ENCODE assay signal across 25 cellular contexts in genomic region chr18:31578126-31578525, GRCh38. TPM values are rescaled to one million over a fixed set of nuclear protein-coding genes. Genes with fewer than 3 reads are reported as not detected.
DNase-seq lines count a peak whose midpoint lies in the region; FAIRE-seq and TF ChIP-seq lines count a peak whose summit lies in the region.
"Had no signal": no experiment of that assay in that cellular context is flagged by ENCODE, and none has a peak within 500 bp of the region (broad histone marks: within the 10 kb centered on the region; RNA-seq: fewer than 3 reads in every experiment).

No MANE protein-coding gene starts in this region.

- no peak overlapping the region for H2AK5ac ChIP-seq in H1 (ENCODE audit: low read depth, low read length)

- H2BK5ac ChIP-seq in H1 (ENCODE audit: low read depth, low read length): no peak overlapping the region

- no peak overlapping the region for H3K27ac ChIP-seq in H1 (ENCODE audit: low read depth, low read length)
- no peak overlapping the region for H3K27ac ChIP-seq in osteoblast (ENCODE audit: low read depth, low read length)
- H3K27ac ChIP-seq in neural progenitor cell: no peak overlapping the region
- H3K27ac ChIP-seq: A549; BLaER1 treated with 17β-estradiol and CSF1 and Interleukin-3, amounts not matched to agents 10 nM and 100 nM; GM23248 had no signal

- no peak overlapping the region for H2BK120ac ChIP-seq in H1 (replicated peaks; ENCODE audit: low read depth, low read length)

- no peaks in the 10 kb centered on the region for H3K9me3 Mint-ChIP-seq in neural progenitor cell
- H3K9me3 Mint-ChIP-seq: CD4-positive, alpha-beta T cell; CD8-positive, alpha-beta memory T cell; H9 had no signal

- WGBS in H1 (ENCODE audit: extremely low coverage in 1 of 2, insufficient coverage in 1 of 2, insufficient read length in 1 of 2, insufficient replicate concordance in 2 of 2, low coverage in 1 of 2, low lambda C conversion rate in 2 of 2, missing lambda C conversion rate in 1 of 2), 2 experiments: 93% methylated on average over 4 of the region's 4 CpGs; no CpG with 5 or more reads in 1 of the 2 experiments

- no peak overlapping the region for H3K56ac ChIP-seq in H1 (replicated peaks; ENCODE audit: insufficient read length, low read depth, low read length)

- H3K4ac ChIP-seq in H1 (replicated peaks; ENCODE audit: insufficient read length, low read depth, low read length): no peak overlapping the region

- CTCF ChIA-PET in H1 (lab: Charles Lee; ENCODE audit: partially characterized antibody): interaction anchor here (1.0 kb wide), 1 partner anchor 22 kb away, joined by 3 read pairs; no protein-coding TSS in a partner anchor

- no peak overlapping the region for H4K91ac ChIP-seq in H1 (replicated peaks; ENCODE audit: insufficient read length, low read length)

- no peak overlapping the region for H3K4me3 Mint-ChIP-seq in neural progenitor cell
- H3K4me3 Mint-ChIP-seq: CD14-positive monocyte; CD4-positive, alpha-beta T cell; CD8-positive, alpha-beta memory T cell; H9 had no signal

- H3F3A ChIP-seq in neural progenitor cell (ENCODE audit: low read depth): no peaks in the 10 kb centered on the region

- no peaks in the 10 kb centered on the region for H3K79me1 ChIP-seq in H1 (ENCODE audit: low read depth, low read length)

- H3K23ac ChIP-seq in H1 (ENCODE audit: insufficient read length): no peak overlapping the region

- H3K4me2 ChIP-seq in H1 (ENCODE audit: insufficient read depth in 1 of 2, low read depth in 2 of 2, low read length in 2 of 2) (no peak overlapping the region), osteoblast (ENCODE audit: insufficient read depth, low read length) (no peak overlapping the region), neural progenitor cell (no peak overlapping the region)
- H3K4me2 ChIP-seq: A549; BLaER1 treated with 17β-estradiol and CSF1 and Interleukin-3, amounts not matched to agents 10 nM and 100 nM had no signal

- no peak overlapping the region for H2BK20ac ChIP-seq in H1 (ENCODE audit: low read length)

- H4K8ac ChIP-seq in H1 (ENCODE audit: extremely low read depth, insufficient read depth, low read length): no peak overlapping the region

- no peak overlapping the region for H3K9ac ChIP-seq in H1 (replicated peaks in 1 of 4; ENCODE audit: extremely low read depth in 1 of 4, low read depth in 3 of 4, low read length in 3 of 4)
- H3K9ac ChIP-seq in neural progenitor cell: no peak overlapping the region
- H3K9ac ChIP-seq: BLaER1 treated with 17β-estradiol and CSF1 and Interleukin-3, amounts not matched to agents 10 nM and 100 nM; GM23248 had no signal

- no peak for TF ChIP-seq POLR2A in GM12892 (IDR thresholded peaks at IDR 0.05; ENCODE audit: low read depth, low read length)
- no peak for TF ChIP-seq POLR2A in H1 (IDR thresholded peaks at IDR 0.05; ENCODE audit: control extremely low read depth in 1 of 2, low read depth in 2 of 2, low read length in 2 of 2)

- no peak overlapping the region for H4K5ac ChIP-seq in H1 (ENCODE audit: insufficient read length, low read depth, low read length)

- H2BK12ac ChIP-seq in H1 (ENCODE audit: low read depth, low read length): no peak overlapping the region

- FAIRE-seq in GM12892 (lab: Jason Lieb, UNC) (peak; percentile 9), H1 (lab: Jason Lieb, UNC) (no peak)
- FAIRE-seq: A549, D721Med, GM12878 had no signal

- H3K27me3 ChIP-seq in H1 (replicated peaks in 1 of 4; ENCODE audit: control insufficient read depth in 3 of 4, extremely low read depth in 1 of 4, insufficient read depth in 3 of 4, low read length in 3 of 4) (no peaks in the 10 kb centered on the region), osteoblast (ENCODE audit: insufficient read depth, low read length) (no peaks in the 10 kb centered on the region), neural progenitor cell (no peaks in the 10 kb centered on the region)
- H3K27me3 ChIP-seq: BE2C; BLaER1 treated with 17β-estradiol and CSF1 and Interleukin-3, amounts not matched to agents 10 nM and 100 nM had no signal

- H3K4me3 ChIP-seq in H1 (ENCODE audit: extremely low read depth in 1 of 4, insufficient read depth in 2 of 4, low read depth in 3 of 4, low read length in 4 of 4): no peak overlapping the region
- no peak overlapping the region for H3K4me3 ChIP-seq in osteoblast (ENCODE audit: insufficient read depth, low read length)
- H3K4me3 ChIP-seq in neural progenitor cell: no peak overlapping the region
- H3K4me3 ChIP-seq: A549; BLaER1 treated with 17β-estradiol and CSF1 and Interleukin-3, amounts not matched to agents 10 nM and 100 nM; GM12878; GM23248 had no signal

- no peaks in the 10 kb centered on the region for H3K36me3 Mint-ChIP-seq in neural progenitor cell
- H3K36me3 Mint-ChIP-seq: CD14-positive monocyte; CD8-positive, alpha-beta memory T cell had no signal

- POLR2A ChIA-PET in H1 (lab: Charles Lee; ENCODE audit: partially characterized antibody): no interaction called here

- no peaks in the 10 kb centered on the region for H3K9me3 ChIP-seq in H1 (ENCODE audit: insufficient read depth in 2 of 2, low read depth in 1 of 2, low read length in 1 of 2)
- H3K9me3 ChIP-seq in osteoblast (ENCODE audit: low read depth, low read length): no peaks in the 10 kb centered on the region
- no peaks in the 10 kb centered on the region for H3K9me3 ChIP-seq in neural progenitor cell (ENCODE audit: low read depth)
- H3K9me3 ChIP-seq: A549, BE2C had no signal

- H3K4me1 Mint-ChIP-seq in neural progenitor cell: peaks cover 1% of the 10 kb centered on the region
- H3K4me1 Mint-ChIP-seq: CD14-positive monocyte; CD8-positive, alpha-beta memory T cell; H9 had no signal

- H2AFZ ChIP-seq in H1 (ENCODE audit: low read length): peak overlapping the region; percentile 0; the same call in 1 of the 2 replicates
- H2AFZ ChIP-seq in osteoblast (ENCODE audit: low read length): no peak overlapping the region
- H2AFZ ChIP-seq in neural progenitor cell (replicated peaks): no peak overlapping the region
- H2AFZ ChIP-seq: GM23248 had no signal

- H3K4me1 ChIP-seq in H1 (replicated peaks in 1 of 4; ENCODE audit: control insufficient read depth in 3 of 4, insufficient read depth in 4 of 4, low read length in 3 of 4) (no peaks in the 10 kb centered on the region), osteoblast (ENCODE audit: insufficient read depth, low read length) (no peaks in the 10 kb centered on the region), neural progenitor cell (no peaks in the 10 kb centered on the region)
- H3K4me1 ChIP-seq: A549, BE2C had no signal

- no peak for TF ChIP-seq RAD21 in H1 (IDR thresholded peaks at IDR 0.05 in 1 of 2, conservative IDR thresholded peaks at IDR 0.05 in 1 of 2; ENCODE audit: low read depth in 2 of 2, low read length in 2 of 2)

- H3K79me2 ChIP-seq in H1 (ENCODE audit: control insufficient read depth in 1 of 2, insufficient read depth in 2 of 2, low read length in 2 of 2) (no peaks in the 10 kb centered on the region), osteoblast (ENCODE audit: insufficient read depth, low read length) (no peaks in the 10 kb centered on the region), neural progenitor cell (ENCODE audit: low read depth) (no peaks in the 10 kb centered on the region)

- H3K14ac ChIP-seq in H1 (ENCODE audit: insufficient read length): no peak overlapping the region

- H3K27ac Mint-ChIP-seq in neural progenitor cell: no peak overlapping the region
- H3K27ac Mint-ChIP-seq: CD14-positive monocyte; CD4-positive, alpha-beta T cell; CD8-positive, alpha-beta memory T cell; H9 had no signal

- H3K18ac ChIP-seq in H1 (ENCODE audit: extremely low read depth, low read length): no peak overlapping the region

- TF ChIP-seq CTCF in H1 (IDR thresholded peaks at IDR 0.05; ENCODE audit: control extremely low read depth in 1 of 3, insufficient read depth in 1 of 3, low read depth in 1 of 3, low read length in 3 of 3): no peak
- no peak for TF ChIP-seq CTCF in osteoblast (IDR thresholded peaks at IDR 0.05; ENCODE audit: extremely low read depth, low read depth, low read length)
- no peak for TF ChIP-seq CTCF in neural progenitor cell (IDR thresholded peaks at IDR 0.05)

- no peak overlapping the region for H2BK15ac ChIP-seq in H1 (ENCODE audit: low read length)

- H3K27me3 Mint-ChIP-seq in neural progenitor cell (ENCODE audit: insufficient read depth, low read depth): no peaks in the 10 kb centered on the region
- H3K27me3 Mint-ChIP-seq: CD4-positive, alpha-beta T cell had no signal

- TF ChIP-seq EP300 in H1 (IDR thresholded peaks at IDR 0.05; ENCODE audit: borderline replicate concordance in 1 of 2, low read depth in 2 of 2, low read length in 2 of 2): no peak

- H4K20me1 ChIP-seq in H1 (replicated peaks in 1 of 2; ENCODE audit: control insufficient read depth in 1 of 2, insufficient read depth in 2 of 2, low read length in 2 of 2) (no peaks in the 10 kb centered on the region), osteoblast (ENCODE audit: insufficient read depth, low read length) (no peaks in the 10 kb centered on the region), neural progenitor cell (ENCODE audit: low read depth) (no peaks in the 10 kb centered on the region)
- H4K20me1 ChIP-seq: BLaER1 treated with 17β-estradiol and CSF1 and Interleukin-3, amounts not matched to agents 10 nM and 100 nM had no signal

- DNase-seq in GM12892 (ENCODE audit: insufficient read length): no peak
- DNase-seq in H1 (ENCODE audit: low read depth in 1 of 2, low spot score in 2 of 2): no peak
- DNase-seq in osteoblast (ENCODE audit: insufficient read length, low spot score, missing footprints): peak; percentile 74
- no peak for DNase-seq in NCI-H1930 (lab: John Stamatoyannopoulos, UW)
- DNase-seq in iPS-NIHi7 (ENCODE audit: extremely low spot score): no peak
- DNase-seq in NCI-H2196 (lab: John Stamatoyannopoulos, UW; ENCODE audit: unreplicated experiment): no peak
- no peak for DNase-seq in neural progenitor cell (ENCODE audit: low spot score)
- DNase-seq: 8988T; ACHN; AML-193; BE2C; CD4-positive, alpha-beta T cell; CD8-positive, alpha-beta memory T cell; DMS 273 treated with DMSO at 0.1 percent for 48 hours; DMS79; EL; GDM1; GM23248; H9 had no signal

- H3K36me3 ChIP-seq in H1 (ENCODE audit: control insufficient read depth in 2 of 4, insufficient read depth in 4 of 4, low read length in 3 of 4): no peaks in the 10 kb centered on the region
- H3K36me3 ChIP-seq in osteoblast (ENCODE audit: insufficient read depth, low read length): no peaks in the 10 kb centered on the region
- H3K36me3 ChIP-seq in neural progenitor cell: no peaks in the 10 kb centered on the region
- H3K36me3 ChIP-seq: BE2C; BLaER1 treated with 17β-estradiol and CSF1 and Interleukin-3, amounts not matched to agents 10 nM and 100 nM had no signal

- H3K23me2 ChIP-seq in H1 (ENCODE audit: low read depth, low read length): no peaks in the 10 kb centered on the region

RNA-seq across cellular contexts. Expression of gene TTR, which starts 13.6 kb away (rescaled TPM):
- not detected for polyA plus RNA-seq in GM12892 (2012; ENCODE audit: missing spikeins)
- not detected in 2 replicates for total RNA-seq in H1 (2021; fragmentation: NEBNext Ultra II Directional; extraction: Animal tissue kit (Norgen Biotek cat#: 25700))
- not detected in 2 replicates for polyA plus RNA-seq in H1 (2011; rRNA removed)
- not detected for polyA plus RNA-seq in H1 (2011; cell fraction: cytosol; rRNA removed)
- not detected for polyA plus RNA-seq in H1 (2011; cell fraction: nucleus; rRNA removed)
- polyA plus RNA-seq in H1 (2012, experiment 1 of 2): 0.42 TPM in 1 of 4 replicates, not detected in the others
- 0.47 TPM for polyA plus RNA-seq in H1 (2012, experiment 2 of 2)
- polyA plus RNA-seq in H1 (2013, experiment 1 of 2): not detected
- not detected for polyA plus RNA-seq in H1 (2013, experiment 2 of 2)
- not detected in 2 replicates for polyA minus RNA-seq in H1 (2011; rRNA and poly(A)+ RNA removed)
- polyA minus RNA-seq in H1 (2011; cell fraction: cytosol; rRNA and poly(A)+ RNA removed): not detected
- polyA minus RNA-seq in H1 (2011; cell fraction: nucleus; rRNA and poly(A)+ RNA removed): not detected
- total RNA-seq in osteoblast (not detected in 2 replicates), neural progenitor cell (ENCODE audit: low replicate concordance) (1.8 TPM in 1 of 2 replicates, not detected in the other)
- total RNA-seq: CD4-positive, alpha-beta T cell; CD8-positive, alpha-beta memory T cell; GM23248; H4; H9 had no signal
- polyA plus RNA-seq: CD14-positive monocyte; CD8-positive, alpha-beta memory T cell; GM23248 had no signal
